Comparison of ENCODE assay signal across 18 cellular contexts in the genomic region with DNA sequence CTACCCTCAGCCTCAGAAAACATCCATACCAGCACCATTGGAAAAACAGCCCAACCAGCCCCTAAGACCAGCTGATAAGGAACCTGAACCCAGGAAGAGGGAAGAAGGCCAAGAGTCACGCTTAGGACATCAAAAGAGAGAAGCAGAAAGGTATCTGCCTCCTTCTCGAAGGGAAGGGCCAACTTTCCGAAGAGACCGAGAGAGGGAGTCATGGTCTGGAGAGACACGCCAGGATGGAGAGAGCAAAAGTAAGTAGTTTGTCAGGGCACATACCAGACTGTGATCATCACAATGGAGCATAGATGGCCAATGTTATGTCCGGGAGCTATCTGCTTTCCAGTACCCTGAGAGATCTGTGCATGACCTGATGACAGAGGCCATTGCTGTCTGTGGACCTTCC.
"Had no signal": no experiment of that assay in that cellular context is flagged by ENCODE, and none has a peak within 500 bp of the region (broad histone marks: within the 10 kb centered on the region; RNA-seq: fewer than 3 reads in every experiment).

No MANE protein-coding gene starts in this region.

- H3K27ac Mint-ChIP-seq: effector memory CD8-positive, alpha-beta T cell; memory B cell; progenitor cell of endocrine pancreas; stimulated activated naive B cell treated with anti-CD40 and anti-IgM and Interleukin-4, amounts not matched to agents 10 μg/mL and 1 μg/mL and 100 μg/mL, for 72 hours; type B pancreatic cell had no signal

- H3K4me1 Mint-ChIP-seq: natural killer cell had no signal

- H3K9me3 Mint-ChIP-seq: effector memory CD8-positive, alpha-beta T cell; memory B cell; natural killer cell; stimulated activated naive B cell treated with anti-CD40 and anti-IgM and Interleukin-4, amounts not matched to agents 10 μg/mL and 1 μg/mL and 100 μg/mL, for 72 hours; type B pancreatic cell had no signal

- ATAC-seq: effector memory CD8-positive, alpha-beta T cell; left ventricle myocardium superior; lower lobe of right lung; natural killer cell; pancreas; right lobe of liver; stimulated activated naive B cell treated with anti-CD40 and anti-IgM and Interleukin-4, amounts not matched to agents 10 μg/mL and 1 μg/mL and 100 μg/mL, for 72 hours had no signal

- H3K4me3 Mint-ChIP-seq: effector memory CD8-positive, alpha-beta T cell; memory B cell; natural killer cell; stimulated activated naive B cell treated with anti-CD40 and anti-IgM and Interleukin-4, amounts not matched to agents 10 μg/mL and 1 μg/mL and 100 μg/mL, for 72 hours; type B pancreatic cell had no signal

- H3K27me3 Mint-ChIP-seq: effector memory CD8-positive, alpha-beta T cell; memory B cell; progenitor cell of endocrine pancreas; stimulated activated naive B cell treated with anti-CD40 and anti-IgM and Interleukin-4, amounts not matched to agents 10 μg/mL and 1 μg/mL and 100 μg/mL, for 72 hours; type B pancreatic cell had no signal

- DNase-seq: dermis blood vessel endothelial cell; effector memory CD8-positive, alpha-beta T cell; hypothalamus; left ventricle myocardium superior; lower lobe of right lung; natural killer cell; occipital lobe; pancreas; right lobe of liver; small intestine; stimulated activated CD4-positive, alpha-beta T cell treated with anti-CD3 and anti-CD28 coated beads, Interleukin-15, amount 100 ng/mL, for 24 hours; stimulated activated CD4-positive, alpha-beta T cell treated with anti-CD3 and anti-CD28 coated beads, Interleukin-2, amount 100 ng/mL, for 48 hours; stimulated activated naive B cell treated with anti-CD40 and anti-IgM and Interleukin-4, amounts not matched to agents 10 μg/mL and 1 μg/mL and 100 μg/mL, for 72 hours; stomach; thyroid gland had no signal
